ENCODE assay signal across 29 cellular contexts in genomic region chr17:8518858-8519257, GRCh38.
"Had no signal": no experiment of that assay in that cellular context is flagged by ENCODE, and none has a peak within 500 bp of the region (broad histone marks: within the 10 kb centered on the region; RNA-seq: fewer than 3 reads in every experiment).

No MANE protein-coding gene starts in this region.

- H3K9ac ChIP-seq: KMS-11 had no signal

- ATAC-seq: activated CD8-positive, alpha-beta T cell treated with anti-CD3 and anti-CD28 coated beads for 36 hours; activated T-cell treated with anti-CD3 and anti-CD28 coated beads, Interleukin-2, amount 50 U/mL, for 72 hours; activated T-helper 17 cell treated with anti-CD3 and anti-CD28 coated beads, Interleukin-2, amount 50 U/mL, for 72 hours; Panc1 had no signal

- H3K27ac ChIP-seq: cardiac muscle cell, KMS-11, SJCRH30, SK-N-MC, WERI-Rb-1 had no signal

- H3K4me3 ChIP-seq: cardiac muscle cell, SJCRH30, SK-N-MC had no signal

- H3K4me2 ChIP-seq: KMS-11 had no signal

- H3K4me1 ChIP-seq: SJCRH30 had no signal

- DNase-seq: activated CD4-positive, alpha-beta T cell treated with anti-CD3 and anti-CD28 coated beads for 1 hour; activated CD4-positive, alpha-beta T cell treated with anti-CD3 and anti-CD28 coated beads, Interleukin-2, amount 10 ng/mL, durations not matched to agents 24 days and 14 days; activated CD4-positive, alpha-beta T cell treated with anti-CD3 and anti-CD28 coated beads, Interleukin-2, amount 50 U/mL, for 4 hours; activated CD4-positive, CD25-positive, alpha-beta regulatory T cell; activated CD8-positive, alpha-beta T cell treated with anti-CD3 and anti-CD28 coated beads for 36 hours; activated effector memory CD4-positive, alpha-beta T cell treated with anti-CD3 and anti-CD28 coated beads, Interleukin-2, amount 50 U/mL, for 16 hours; activated naive CD4-positive, alpha-beta T cell; activated naive CD4-positive, alpha-beta T cell treated with anti-CD3 and anti-CD28 coated beads, Interleukin-2, amount 50 U/mL, for 16 hours; activated naive CD8-positive, alpha-beta T cell treated with anti-CD3 and anti-CD28 coated beads for 36 hours; activated T-cell treated with anti-CD3 and anti-CD28 coated beads, Interleukin-2, amount 50 U/mL, for 1 hour; activated T-cell treated with anti-CD3 and anti-CD28 coated beads, Interleukin-2, amount 50 U/mL, for 72 hours; amniotic stem cell; aorta; NCI-H1048; NCI-H1105 treated with DMSO at 0.1 percent for 48 hours; NCI-H1436; NCI-H1694; NCI-H1930; NCI-H345; NCI-H524 treated with DMSO at 0.1 percent for 48 hours; SHP77; SJCRH30; T1000; WERI-Rb-1 had no signal

- H3K27me3 ChIP-seq: cardiac muscle cell, SJCRH30 had no signal

- H3K9me3 ChIP-seq: SJCRH30 had no signal
